In genomic region chrX:141103784-141104523, GRCh38 we compare ENCODE assay signal across 7 cellular contexts.
DNase-seq lines count a peak whose midpoint lies in the region; ATAC-seq, FAIRE-seq and TF ChIP-seq lines count a peak whose summit lies in the region.
"Not testable (repeated sequence)": the region's sequence is repeated elsewhere in the genome, so short reads cannot be mapped to it uniquely, and the experiment has no call there.

No MANE protein-coding gene starts in this region.

- H3K4me1 Mint-ChIP-seq in astrocyte (ENCODE audit: low read depth, unreplicated experiment), result not testable (repeated sequence)

- H3K36me3 ChIP-seq in astrocyte (ENCODE audit: insufficient read depth, low read length); kidney (ENCODE audit: control insufficient read depth in 1 of 2, insufficient read depth in 2 of 2, low read length in 2 of 2); aorta (ENCODE audit: control insufficient read depth in 1 of 2, insufficient read depth in 2 of 2, low read length in 1 of 2): not testable (repeated sequence)

- intact Hi-C loops in kidney (cut with DNase I); aorta (cut with DNase I): not testable (repeated sequence)

- H3K36me3 Mint-ChIP-seq in astrocyte (ENCODE audit: low read depth, unreplicated experiment), result not testable (repeated sequence)

- not testable (repeated sequence) for TF ChIP-seq POLR2A in A549 (IDR thresholded peaks at IDR 0.05; ENCODE audit: low read length)

- peak; percentile 99 for FAIRE-seq in A549 (lab: Jason Lieb, UNC)
- FAIRE-seq in GM19239 (lab: Jason Lieb, UNC), result peak; percentile 42
- FAIRE-seq in astrocyte (lab: Jason Lieb, UNC), result peak; percentile 98
- FAIRE-seq in colon (lab: Jason Lieb, UNC), result peak; percentile 14
- FAIRE-seq in frontal cortex (lab: Jason Lieb, UNC), result peak; percentile 19
- FAIRE-seq in kidney (lab: Jason Lieb, UNC), result peak; percentile 63

- not testable (repeated sequence) for H3K27me3 ChIP-seq in astrocyte (ENCODE audit: insufficient read depth, low read length); aorta (ENCODE audit: control insufficient read depth in 1 of 2, insufficient read depth in 2 of 2, low read length in 1 of 2)

- not testable (repeated sequence) for ATAC-seq in A549
- ATAC-seq in aorta (ENCODE audit: low FRiP score), result peak; percentile 64

- H4K20me1 ChIP-seq in astrocyte (ENCODE audit: insufficient read depth, low read length), result not testable (repeated sequence)

- not testable (repeated sequence) for H3K9ac ChIP-seq in astrocyte (ENCODE audit: low read length); kidney (ENCODE audit: low read length in 2 of 2)

- TF ChIP-seq CTCF in A549 (IDR thresholded peaks at IDR 0.05); astrocyte (IDR thresholded peaks at IDR 0.05; ENCODE audit: insufficient read depth, low read depth, low read length); kidney (IDR thresholded peaks at IDR 0.05; ENCODE audit: borderline replicate concordance, extremely low read depth, insufficient read depth): not testable (repeated sequence)

- not testable (repeated sequence) for H3K4me2 ChIP-seq in A549; astrocyte (ENCODE audit: low read length)

- H3K27me3 Mint-ChIP-seq in astrocyte (ENCODE audit: low read depth, unreplicated experiment), result not testable (repeated sequence)

- TF ChIP-seq EP300 in A549 (IDR thresholded peaks at IDR 0.05), result not testable (repeated sequence)

- not testable (repeated sequence) for DNase-seq in A549 (ENCODE audit: low read depth in 1 of 2, low spot score in 1 of 2); GM19239 (ENCODE audit: insufficient read length, low spot score); astrocyte (ENCODE audit: low read depth); frontal cortex (ENCODE audit: low spot score in 2 of 2); kidney; aorta

- not testable (repeated sequence) for H3K4me1 ChIP-seq in A549; astrocyte (ENCODE audit: insufficient read depth, low read length); kidney (ENCODE audit: control insufficient read depth in 1 of 2, insufficient read depth in 1 of 2, low read depth in 1 of 2, low read length in 2 of 2); aorta (ENCODE audit: control insufficient read depth in 1 of 2, insufficient read depth in 2 of 2, low read length in 2 of 2)

- not testable (repeated sequence) for TF ChIP-seq RAD21 in A549 (conservative IDR thresholded peaks at IDR 0.05 in 1 of 2, IDR thresholded peaks at IDR 0.05 in 1 of 2)

- no CpG with 5 or more reads among the region's 4 CpGs for WGBS in A549 (ENCODE audit: missing lambda C conversion rate)
- whole genome bisulfite sequencing in aorta, 2 donors, result no CpG with 5 or more reads among the region's 4 CpGs

- not testable (repeated sequence) for H3K4me3 Mint-ChIP-seq in astrocyte (ENCODE audit: unreplicated experiment)

- H3K4me3 ChIP-seq in A549; astrocyte (ENCODE audit: insufficient read depth, low read depth, low read length); kidney (ENCODE audit: low read length in 2 of 2); aorta (ENCODE audit: low read length in 2 of 2): not testable (repeated sequence)

- H2AFZ ChIP-seq in astrocyte (ENCODE audit: low read depth, low read length), result not testable (repeated sequence)

- CTCF ChIA-PET in A549 (lab: Yijun Ruan, JAX), result not testable (repeated sequence)

- H3K79me2 ChIP-seq in astrocyte (ENCODE audit: insufficient read depth, low read length), result not testable (repeated sequence)

- not testable (repeated sequence) for H3K27ac Mint-ChIP-seq in astrocyte (ENCODE audit: unreplicated experiment)

- H3K27ac ChIP-seq in A549; astrocyte (ENCODE audit: low read depth, low read length); kidney (ENCODE audit: low read depth in 2 of 2, low read length in 2 of 2); aorta (ENCODE audit: low read depth in 1 of 2, low read length in 2 of 2): not testable (repeated sequence)

- POLR2A ChIA-PET in A549 (lab: Yijun Ruan, JAX), result not testable (repeated sequence)

- H3K9me3 Mint-ChIP-seq in astrocyte (ENCODE audit: unreplicated experiment), result not testable (repeated sequence)

- not testable (repeated sequence) for H3K9me3 ChIP-seq in A549; astrocyte (ENCODE audit: insufficient read depth, low read depth, low read length); kidney (ENCODE audit: control insufficient read depth in 1 of 2, low read length in 2 of 2); aorta (ENCODE audit: control insufficient read depth, low read length)
